In genomic region chr3:161443921-161444457, GRCh38 we compare ENCODE assay signal across 29 cellular contexts. TPM values are rescaled to one million over a fixed set of nuclear protein-coding genes. Genes with fewer than 3 reads are reported as not detected.
"Had no signal": no experiment of that assay in that cellular context is flagged by ENCODE, and none has a peak within 500 bp of the region (broad histone marks: within the 10 kb centered on the region; RNA-seq: fewer than 3 reads in every experiment).

No MANE protein-coding gene starts in this region.

- DNase-seq: activated CD4-positive, alpha-beta T cell treated with anti-CD3 and anti-CD28 coated beads for 1 hour; activated CD4-positive, alpha-beta T cell treated with anti-CD3 and anti-CD28 coated beads, Interleukin-2, amount 50 U/mL, for 1 hour; activated CD8-positive, alpha-beta T cell treated with anti-CD3 and anti-CD28 coated beads, Interleukin-2, amount 10 ng/mL, durations not matched to agents 7 days and 5 days; activated gamma-delta T cell treated with Interleukin-2 at 50 U/mL for 16 hours; aorta; brain microvascular endothelial cell; central memory CD4-positive, alpha-beta T cell; effector memory CD4-positive, alpha-beta T cell; glutamatergic neuron; kidney glomerular epithelial cell; left ventricle myocardium inferior; midbrain; ovary; psoas muscle; stimulated activated CD4-positive, alpha-beta T cell treated with anti-CD3 and anti-CD28 coated beads, Interleukin-12 subunit alpha, Interleukin-12 subunit beta, amount 100 ng/mL, for 4 hours; stimulated activated naive CD8-positive, alpha-beta T cell treated with anti-CD3 and anti-CD28 coated beads, Interleukin-15, amount 100 ng/mL, for 72 hours; tibial artery; WERI-Rb-1 had no signal

- H3K36me3 ChIP-seq: brain microvascular endothelial cell, left ventricle myocardium inferior, neutrophil, ovary, right atrium auricular region, tibial artery, WERI-Rb-1 had no signal

- H3K9me3 ChIP-seq: neutrophil, ovary, psoas muscle, right atrium auricular region, tibial artery had no signal

- H3K36me3 Mint-ChIP-seq: activated naive CD4-positive, alpha-beta T cell treated with anti-CD3 and anti-CD28 coated beads, Interleukin-2, amount 50 U/mL, for 72 hours; natural killer cell treated with Interleukin-12 subunit alpha and Interleukin-12 subunit beta and Interleukin-15 and Interleukin-18, amount 100 ng/mL, for 72 hours had no signal

- H3K4me1 ChIP-seq: left ventricle myocardium inferior, psoas muscle, right atrium auricular region had no signal

- H3K27ac Mint-ChIP-seq: activated CD8-positive, alpha-beta T cell treated with anti-CD3 and anti-CD28 coated beads, Interleukin-2, amount 10 ng/mL, durations not matched to agents 7 days and 5 days; activated naive CD4-positive, alpha-beta T cell treated with anti-CD3 and anti-CD28 coated beads, Interleukin-2, amount 50 U/mL, for 72 hours; activated T-helper 1 cell treated with anti-CD3 and anti-CD28 coated beads, Interleukin-12 subunit alpha, Interleukin-12 subunit beta, Interleukin-2, Interleukin-4 antibody, amounts not matched to agents 30 ng/mL and 10 ng/mL and 1 ng/mL, durations not matched to agents 14 hours and 24 hours and 36 hours; natural killer cell treated with Interleukin-12 subunit alpha and Interleukin-12 subunit beta and Interleukin-15 and Interleukin-18, amount 100 ng/mL, for 72 hours; stimulated activated naive CD8-positive, alpha-beta T cell treated with anti-CD3 and anti-CD28 coated beads, Interleukin-15, amount 100 ng/mL, for 72 hours had no signal

- H3K4me1 Mint-ChIP-seq: stimulated activated naive CD8-positive, alpha-beta T cell treated with anti-CD3 and anti-CD28 coated beads, Interleukin-15, amount 100 ng/mL, for 72 hours had no signal

- H3K4me3 Mint-ChIP-seq: activated CD8-positive, alpha-beta T cell treated with anti-CD3 and anti-CD28 coated beads, Interleukin-2, amount 10 ng/mL, durations not matched to agents 7 days and 5 days; activated T-helper 1 cell treated with anti-CD3 and anti-CD28 coated beads, Interleukin-12 subunit alpha, Interleukin-12 subunit beta, Interleukin-2, Interleukin-4 antibody, amounts not matched to agents 30 ng/mL and 10 ng/mL and 1 ng/mL, durations not matched to agents 14 hours and 24 hours and 36 hours; natural killer cell treated with Interleukin-12 subunit alpha and Interleukin-12 subunit beta and Interleukin-15 and Interleukin-18, amount 100 ng/mL, for 72 hours; stimulated activated naive CD8-positive, alpha-beta T cell treated with anti-CD3 and anti-CD28 coated beads, Interleukin-15, amount 100 ng/mL, for 72 hours had no signal

- H3K27me3 ChIP-seq: brain microvascular endothelial cell, hepatocyte, neutrophil, ovary, right atrium auricular region, tibial artery had no signal

- H3K27ac ChIP-seq: brain microvascular endothelial cell, hepatocyte, left ventricle myocardium inferior, neutrophil, ovary, psoas muscle, right atrium auricular region, tibial artery, WERI-Rb-1 had no signal

- ATAC-seq: activated CD8-positive, alpha-beta T cell treated with anti-CD3 and anti-CD28 coated beads, Interleukin-2, amount 10 ng/mL, durations not matched to agents 7 days and 5 days; activated naive CD4-positive, alpha-beta T cell treated with anti-CD3 and anti-CD28 coated beads, Interleukin-2, amount 50 U/mL, for 72 hours; esophagus mucosa; natural killer cell treated with Interleukin-12 subunit alpha and Interleukin-12 subunit beta and Interleukin-15 and Interleukin-18, amount 100 ng/mL, for 72 hours; psoas muscle; stimulated activated naive CD8-positive, alpha-beta T cell treated with anti-CD3 and anti-CD28 coated beads, Interleukin-15, amount 100 ng/mL, for 72 hours had no signal

- H3K4me3 ChIP-seq: hepatocyte, left ventricle myocardium inferior, ovary, psoas muscle, right atrium auricular region, tibial artery had no signal

- H3K9me3 Mint-ChIP-seq: activated naive CD4-positive, alpha-beta T cell treated with anti-CD3 and anti-CD28 coated beads, Interleukin-2, amount 50 U/mL, for 72 hours; activated T-helper 1 cell treated with anti-CD3 and anti-CD28 coated beads, Interleukin-12 subunit alpha, Interleukin-12 subunit beta, Interleukin-2, Interleukin-4 antibody, amounts not matched to agents 30 ng/mL and 10 ng/mL and 1 ng/mL, durations not matched to agents 14 hours and 24 hours and 36 hours; natural killer cell treated with Interleukin-12 subunit alpha and Interleukin-12 subunit beta and Interleukin-15 and Interleukin-18, amount 100 ng/mL, for 72 hours had no signal

RNA-seq across cellular contexts. Expression of gene OTOL1, which starts 52.6 kb away (rescaled TPM):
- total RNA-seq: activated CD8-positive, alpha-beta T cell treated with anti-CD3 and anti-CD28 coated beads, Interleukin-2, amount 10 ng/mL, durations not matched to agents 7 days and 5 days; activated naive CD4-positive, alpha-beta T cell treated with anti-CD3 and anti-CD28 coated beads, Interleukin-2, amount 50 U/mL, for 72 hours; activated T-helper 1 cell treated with anti-CD3 and anti-CD28 coated beads, Interleukin-12 subunit alpha, Interleukin-12 subunit beta, Interleukin-2, Interleukin-4 antibody, amounts not matched to agents 30 ng/mL and 10 ng/mL and 1 ng/mL, durations not matched to agents 14 hours and 24 hours and 36 hours; aorta; dermis microvascular lymphatic vessel endothelial cell; esophagus mucosa; hepatocyte; left ventricle myocardium inferior; natural killer cell treated with Interleukin-12 subunit alpha and Interleukin-12 subunit beta and Interleukin-15 and Interleukin-18, amount 100 ng/mL, for 72 hours; ovary; psoas muscle; right atrium auricular region; skeletal muscle tissue; ureter had no signal
- polyA plus RNA-seq: adipose tissue, aorta, hepatocyte, ovary, psoas muscle had no signal
